In the genomic region with DNA sequence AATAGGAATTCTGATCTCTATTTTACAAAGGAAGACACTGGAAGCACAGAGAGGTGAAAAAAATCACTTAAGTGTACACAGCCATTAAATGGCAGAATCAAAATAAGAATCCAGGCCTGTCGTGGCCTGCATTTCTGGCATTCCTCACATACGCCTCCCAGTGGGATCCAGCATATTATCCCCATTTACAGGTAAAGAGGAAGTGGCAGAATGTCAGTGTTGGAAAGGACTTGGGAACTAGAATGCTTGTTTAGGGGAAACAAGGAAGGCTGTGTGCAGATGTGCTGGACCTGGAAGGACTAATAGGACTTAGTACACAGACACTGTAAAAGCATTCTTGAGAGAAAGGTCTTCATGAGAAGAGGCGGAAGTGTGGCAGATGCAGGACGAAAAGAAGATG, we compare ENCODE assay signal across 23 cellular contexts.
DNase-seq lines count a peak whose midpoint lies in the region; ATAC-seq, FAIRE-seq and TF ChIP-seq lines count a peak whose summit lies in the region.
"Had no signal": no experiment of that assay in that cellular context is flagged by ENCODE, and none has a peak within 500 bp of the region (broad histone marks: within the 10 kb centered on the region; RNA-seq: fewer than 3 reads in every experiment).

No MANE protein-coding gene starts in this region.

- H4K20me1 ChIP-seq in SK-N-SH (ENCODE audit: insufficient read depth): no peaks in the 10 kb centered on the region

- no peak overlapping the region for H2AFZ ChIP-seq in SK-N-SH (ENCODE audit: low read depth)

- ATAC-seq in foreskin keratinocyte (peak; percentile 51), HG03342 (IDR thresholded peaks at IDR 0.05; ENCODE audit: unreplicated experiment) (no peak)
- ATAC-seq: gastroesophageal sphincter, left ventricle myocardium superior had no signal

- H3K79me2 ChIP-seq in SK-N-SH (ENCODE audit: insufficient read depth): no peaks in the 10 kb centered on the region

- TF ChIP-seq EP300 in SK-N-SH (IDR thresholded peaks at IDR 0.05; ENCODE audit: borderline replicate concordance in 1 of 2, low read depth in 1 of 2, low read length in 1 of 2): no peak

- WGBS in SK-N-SH (ENCODE audit: low lambda C conversion rate): 30% methylated on average over 4 of the region's 4 CpGs

- no peaks in the 10 kb centered on the region for H3K9me3 ChIP-seq in NT2/D1 (ENCODE audit: insufficient read depth, low read length)
- no peaks in the 10 kb centered on the region for H3K9me3 ChIP-seq in SK-N-SH
- H3K9me3 ChIP-seq: esophagus muscularis mucosa, gastroesophageal sphincter, sigmoid colon, uterus had no signal

- H3K9ac ChIP-seq in NT2/D1 (ENCODE audit: insufficient read length, low read depth) (no peak overlapping the region), SK-N-SH (no peak overlapping the region)

- POLR2A ChIA-PET in SK-N-SH (lab: Yijun Ruan, JAX): no interaction called here

- CTCF ChIA-PET in SK-N-SH (lab: Yijun Ruan, JAX): no interaction called here

- FAIRE-seq in H54 (lab: Jason Lieb, UNC): peak; percentile 30
- FAIRE-seq: G401.6 had no signal

- H3K4me3 ChIP-seq in NT2/D1 (ENCODE audit: insufficient read length, low read depth): no peak overlapping the region
- H3K4me3 ChIP-seq in SK-N-SH (ENCODE audit: low read depth in 2 of 2, low read length in 1 of 2): no peak overlapping the region
- H3K4me3 ChIP-seq: esophagus muscularis mucosa, gastroesophageal sphincter, sigmoid colon, SK-N-MC, uterus had no signal

- no peaks in the 10 kb centered on the region for H3K9me2 ChIP-seq in SK-N-SH

- no peaks in the 10 kb centered on the region for H3K36me3 ChIP-seq in NT2/D1 (ENCODE audit: insufficient read depth, insufficient read length, low read length)
- no peaks in the 10 kb centered on the region for H3K36me3 ChIP-seq in SK-N-SH (replicated peaks in 1 of 2; ENCODE audit: control insufficient read depth in 1 of 2, insufficient read depth in 2 of 2, low read length in 1 of 2)
- H3K36me3 ChIP-seq: esophagus muscularis mucosa, gastroesophageal sphincter, sigmoid colon, uterus had no signal

- DNase-seq in H54 (ENCODE audit: insufficient read length, low spot score): no peak
- DNase-seq in NT2/D1 (ENCODE audit: low read depth, low spot score): peak; percentile 80
- peak in 1 of 2 donors; percentile 57 for DNase-seq in foreskin keratinocyte
- DNase-seq in kidney tubule cell (ENCODE audit: low spot score): peak; percentile 53
- DNase-seq in NCI-H1436 treated with DMSO at 0.1 percent for 48 hours (lab: John Stamatoyannopoulos, UW): no peak
- DNase-seq in SK-N-SH: no peak
- DNase-seq in activated CD4-positive, alpha-beta T cell treated with anti-CD3 and anti-CD28 coated beads, Interleukin-2, amount 50 U/mL, for 4 hours: no peak
- DNase-seq: activated CD4-positive, alpha-beta T cell treated with anti-CD3 and anti-CD28 coated beads, Interleukin-2, amount 50 U/mL, for 48 hours; activated CD8-positive, alpha-beta memory T cell treated with anti-CD3 and anti-CD28 coated beads, Interleukin-2, amount 50 U/mL, for 48 hours; activated effector memory CD4-positive, alpha-beta T cell treated with Interleukin-2 at 50 U/mL for 16 hours; activated naive CD8-positive, alpha-beta T cell treated with anti-CD3 and anti-CD28 coated beads, Interleukin-2, amount 10 ng/mL, durations not matched to agents 7 days and 5 days; CD4-positive, CD25-positive, alpha-beta regulatory T cell; effector CD8-positive, alpha-beta T cell; immature natural killer cell; left ventricle myocardium superior; NCI-H526 treated with DMSO at 0.1 percent for 48 hours; sigmoid colon; uterus had no signal

- H3K27me3 ChIP-seq in NT2/D1 (ENCODE audit: insufficient read depth, insufficient read length) (no peaks in the 10 kb centered on the region), foreskin keratinocyte (no peaks in the 10 kb centered on the region), SK-N-SH (ENCODE audit: insufficient read depth) (no peaks in the 10 kb centered on the region)
- H3K27me3 ChIP-seq: sigmoid colon, uterus had no signal

- H3K4me1 ChIP-seq in NT2/D1 (ENCODE audit: insufficient read depth, insufficient read length) (peaks cover 5% of the 10 kb centered on the region), foreskin keratinocyte (peaks cover 4% of the 10 kb centered on the region), SK-N-SH (ENCODE audit: control insufficient read depth in 1 of 2, insufficient read depth in 2 of 2, low read depth in 1 of 2, low read length in 1 of 2) (peaks cover 0 to 6% of the 10 kb centered on the region in 2 experiments; a peak in 1 of 4 replicates)
- H3K4me1 ChIP-seq: esophagus muscularis mucosa, gastroesophageal sphincter, sigmoid colon, uterus had no signal

- TF ChIP-seq POLR2A in H54 (IDR thresholded peaks at IDR 0.05; ENCODE audit: low read depth, low read length): no peak

- TF ChIP-seq CTCF in foreskin keratinocyte (conservative IDR thresholded peaks at IDR 0.05) (peak; percentile 56), SK-N-SH (IDR thresholded peaks at IDR 0.05) (no peak)

- no peaks in the 10 kb centered on the region for H3F3A ChIP-seq in SK-N-SH (replicated peaks; ENCODE audit: insufficient read depth)

- H3K27ac ChIP-seq in foreskin keratinocyte (no peak overlapping the region), SK-N-SH (ENCODE audit: low read depth in 2 of 2, low read length in 1 of 2) (no peak overlapping the region)
- H3K27ac ChIP-seq: esophagus muscularis mucosa, gastroesophageal sphincter, sigmoid colon, SK-N-MC, uterus had no signal

- no peak for TF ChIP-seq RAD21 in SK-N-SH (IDR thresholded peaks at IDR 0.05; ENCODE audit: low read length)

- H3K4me2 ChIP-seq in SK-N-SH: no peak overlapping the region

TF ChIP-seq in SK-N-SH, 30 proteins besides CTCF, POLR2A, EP300 and RAD21:
- no peak for TF ChIP-seq FOSL2 (IDR thresholded peaks at IDR 0.05; ENCODE audit: borderline replicate concordance, low read depth)
- no peak for TF ChIP-seq NFIC (IDR thresholded peaks at IDR 0.05; ENCODE audit: borderline replicate concordance)
- no peak for TF ChIP-seq MXI1 (IDR thresholded peaks at IDR 0.05; ENCODE audit: low read depth, low read length)
TF ChIP-seq in SK-N-SH: peak in this region for 0.

Comparison
In these comparisons a context has a peak if more than half of its experiments do, and no peak if none do; other contexts are left out.
1. DNase-seq: peak in NT2/D1 (single experiment) and kidney tubule cell (single experiment); none in H54 (single experiment), NCI-H1436 treated with DMSO at 0.1 percent for 48 hours (single experiment), SK-N-SH (single experiment) and activated CD4-positive, alpha-beta T cell treated with anti-CD3 and anti-CD28 coated beads, Interleukin-2, amount 50 U/mL, for 4 hours (0 of 2).